In genomic region chr5:78626009-78626571, GRCh38 we compare ENCODE assay signal across 22 cellular contexts. TPM values are rescaled to one million over a fixed set of nuclear protein-coding genes. Genes with fewer than 3 reads are reported as not detected.
DNase-seq lines count a peak whose midpoint lies in the region; ATAC-seq and TF ChIP-seq lines count a peak whose summit lies in the region.
"Had no signal": no experiment of that assay in that cellular context is flagged by ENCODE, and none has a peak within 500 bp of the region (broad histone marks: within the 10 kb centered on the region; RNA-seq: fewer than 3 reads in every experiment).

No MANE protein-coding gene starts in this region.

- H3K27me3 ChIP-seq in mammary epithelial cell (ENCODE audit: insufficient read depth, low read length) = no peaks in the 10 kb centered on the region
- no peaks in the 10 kb centered on the region for H3K27me3 ChIP-seq in endodermal cell (ENCODE audit: control insufficient read depth, insufficient read depth, low read length, poor library complexity, severe bottlenecking)
- H3K27me3 ChIP-seq in thyroid gland = no peaks in the 10 kb centered on the region
- H3K27me3 ChIP-seq: BE2C, brain microvascular endothelial cell, MG63, pancreas had no signal

- peaks cover 92% of the 10 kb centered on the region for H3K79me2 ChIP-seq in mammary epithelial cell (ENCODE audit: insufficient read depth, low read length)

- H3K36me3 ChIP-seq in mammary epithelial cell (ENCODE audit: insufficient read depth, low read length) (peaks cover 13% of the 10 kb centered on the region), endodermal cell (ENCODE audit: control insufficient read depth, insufficient read depth, low read length) (peaks cover 95% of the 10 kb centered on the region), thyroid gland (no peaks in the 10 kb centered on the region)
- H3K36me3 ChIP-seq: BE2C, pancreas had no signal

- no peak for TF ChIP-seq CTCF in MCF 10A (IDR thresholded peaks at IDR 0.05; ENCODE audit: unreplicated experiment)
- TF ChIP-seq CTCF in mammary epithelial cell (conservative IDR thresholded peaks at IDR 0.05 in 1 of 2, IDR thresholded peaks at IDR 0.05 in 1 of 2; ENCODE audit: extremely low read depth in 1 of 2, insufficient read depth in 1 of 2, low read depth in 1 of 2, low read length in 2 of 2) = no peak
- no peak for TF ChIP-seq CTCF in endodermal cell (conservative IDR thresholded peaks at IDR 0.05)
- no peak for TF ChIP-seq CTCF in thyroid gland (IDR thresholded peaks at IDR 0.05)

- no peak overlapping the region for H3K4me3 Mint-ChIP-seq in MCF 10A (ENCODE audit: unreplicated experiment)
- no peak overlapping the region for H3K4me3 Mint-ChIP-seq in endodermal cell
- H3K4me3 Mint-ChIP-seq: activated naive CD4-positive, alpha-beta T cell treated with anti-CD3 and anti-CD28 coated beads, Interleukin-2, amount 50 U/mL, for 24 hours; naive B cell; T-helper 2 cell treated with Interferon-gamma antibody and Interleukin-4, amounts not matched to agents 5 μg/mL and 100 μg/mL, for 36 hours had no signal

- no peaks in the 10 kb centered on the region for H4K20me1 ChIP-seq in mammary epithelial cell (ENCODE audit: insufficient read depth, low read length)

- H3K27ac ChIP-seq in mammary epithelial cell (ENCODE audit: insufficient read depth, low read depth, low read length) (no peak overlapping the region), endodermal cell (ENCODE audit: low read depth, low read length) (no peak overlapping the region), thyroid gland (peak overlapping the region in 1 of 3 donors; percentile 67)
- H3K27ac ChIP-seq: brain microvascular endothelial cell, pancreas, PC-9 had no signal

- no peak overlapping the region for H3K4me2 ChIP-seq in mammary epithelial cell (ENCODE audit: insufficient read depth, low read depth, low read length)
- H3K4me2 ChIP-seq: PC-9, smooth muscle cell had no signal

- H3K9ac ChIP-seq in mammary epithelial cell (ENCODE audit: insufficient read depth, low read length) = no peak overlapping the region
- no peak overlapping the region for H3K9ac ChIP-seq in endodermal cell (ENCODE audit: extremely low read depth, low read length, poor library complexity, severe bottlenecking)

- H3K9me3 Mint-ChIP-seq in MCF 10A (ENCODE audit: unreplicated experiment) (no peaks in the 10 kb centered on the region), endodermal cell (peaks cover 7% of the 10 kb centered on the region)
- H3K9me3 Mint-ChIP-seq: activated naive CD4-positive, alpha-beta T cell treated with anti-CD3 and anti-CD28 coated beads, Interleukin-2, amount 50 U/mL, for 24 hours; T-helper 2 cell treated with Interferon-gamma antibody and Interleukin-4, amounts not matched to agents 5 μg/mL and 100 μg/mL, for 36 hours had no signal

- peaks cover 59% of the 10 kb centered on the region for H3K36me3 Mint-ChIP-seq in MCF 10A (ENCODE audit: insufficient read depth, unreplicated experiment)
- peaks cover 93% of the 10 kb centered on the region for H3K36me3 Mint-ChIP-seq in endodermal cell (ENCODE audit: low read depth)
- H3K36me3 Mint-ChIP-seq: activated naive CD4-positive, alpha-beta T cell treated with anti-CD3 and anti-CD28 coated beads, Interleukin-2, amount 50 U/mL, for 24 hours had no signal

- TF ChIP-seq POLR2A in thyroid gland (IDR thresholded peaks at IDR 0.05) = no peak

- intact Hi-C loops in MCF 10A (cut with micrococcal nuclease) = no loop called here
- intact Hi-C loops in mammary epithelial cell (cut with micrococcal nuclease) = no loop called here
- intact Hi-C loops in thyroid gland (cut with DNase I) = no loop called here

- H3K4me1 ChIP-seq in mammary epithelial cell (ENCODE audit: insufficient read depth, low read length) (peaks cover 3% of the 10 kb centered on the region), endodermal cell (ENCODE audit: control insufficient read depth, insufficient read depth, low read length) (peaks cover 43% of the 10 kb centered on the region), thyroid gland (peaks cover 5 to 26% of the 10 kb centered on the region in 2 donors)

- no peak overlapping the region for H2AFZ ChIP-seq in mammary epithelial cell (ENCODE audit: low read depth, low read length)
- H2AFZ ChIP-seq: PC-9 had no signal

- H3K9me3 ChIP-seq in mammary epithelial cell (replicated peaks; ENCODE audit: insufficient read depth, low read length) = no peaks in the 10 kb centered on the region
- H3K9me3 ChIP-seq in endodermal cell (ENCODE audit: control insufficient read depth, low read length) = peaks cover 16% of the 10 kb centered on the region
- no peaks in the 10 kb centered on the region for H3K9me3 ChIP-seq in thyroid gland
- H3K9me3 ChIP-seq: BE2C, pancreas had no signal

- WGBS in mammary epithelial cell (ENCODE audit: low coverage, missing lambda C conversion rate) = 90% methylated on average over 10 of the region's 10 CpGs
- 94% methylated on average over 10 of the region's 10 CpGs for WGBS in endodermal cell (ENCODE audit: insufficient coverage in 1 of 2, insufficient read length in 1 of 2), 2 experiments
- WGBS in thyroid gland, 2 donors = 23 to 55% methylated on average over 10 of the region's 10 CpGs

- H3K4me3 ChIP-seq in mammary epithelial cell (replicated peaks in 1 of 3; ENCODE audit: insufficient read depth in 1 of 3, low read depth in 2 of 3, low read length in 3 of 3) (no peak overlapping the region), endodermal cell (ENCODE audit: low read length) (no peak overlapping the region), thyroid gland (replicated peaks in 1 of 3) (no peak overlapping the region)
- H3K4me3 ChIP-seq: lung, MG63, pancreas, PC-9, smooth muscle cell had no signal

- H3K4me1 Mint-ChIP-seq in MCF 10A (ENCODE audit: insufficient read depth, unreplicated experiment) (peaks cover 24% of the 10 kb centered on the region), endodermal cell (peaks cover 72% of the 10 kb centered on the region)
- H3K4me1 Mint-ChIP-seq: activated naive CD4-positive, alpha-beta T cell treated with anti-CD3 and anti-CD28 coated beads, Interleukin-2, amount 50 U/mL, for 24 hours had no signal

- POLR2A ChIA-PET in MCF 10A (lab: Yijun Ruan, JAX) = interaction anchor here (0.7 kb wide), 1 partner anchor 684 kb away, joined by 3 read pairs; no protein-coding TSS in a partner anchor

- H3K27me3 Mint-ChIP-seq in MCF 10A (ENCODE audit: insufficient read depth, unreplicated experiment) = no peaks in the 10 kb centered on the region
- no peaks in the 10 kb centered on the region for H3K27me3 Mint-ChIP-seq in endodermal cell (ENCODE audit: insufficient read depth)
- H3K27me3 Mint-ChIP-seq: activated naive CD4-positive, alpha-beta T cell treated with anti-CD3 and anti-CD28 coated beads, Interleukin-2, amount 50 U/mL, for 24 hours; naive B cell had no signal

- H3K27ac Mint-ChIP-seq in MCF 10A (ENCODE audit: low read depth, unreplicated experiment) (peak overlapping the region; percentile 16), endodermal cell (no peak overlapping the region)
- H3K27ac Mint-ChIP-seq: activated naive CD4-positive, alpha-beta T cell treated with anti-CD3 and anti-CD28 coated beads, Interleukin-2, amount 50 U/mL, for 24 hours; T-helper 2 cell treated with Interferon-gamma antibody and Interleukin-4, amounts not matched to agents 5 μg/mL and 100 μg/mL, for 36 hours had no signal

- DNase-seq in MCF 10A (ENCODE audit: unreplicated experiment) (no peak), mammary epithelial cell (no peak), endodermal cell (peak; percentile 26), left lobe of liver (ENCODE audit: low spot score) (no peak), thyroid gland (peak; percentile 77 to 78)
- DNase-seq in central memory CD4-positive, alpha-beta T cell = no peak
- DNase-seq: activated CD4-positive, CD25-positive, alpha-beta regulatory T cell; activated T-cell treated with anti-CD3 and anti-CD28 coated beads, Interleukin-2, amount 50 U/mL, for 48 hours; BE2C; brain microvascular endothelial cell; MG63; naive B cell; NCI-H146; PC-9; stimulated activated CD4-positive, alpha-beta T cell treated with anti-CD3 and anti-CD28 coated beads, Interleukin-4, amount 100 ng/mL, for 24 hours had no signal

- ATAC-seq in left lobe of liver (peak; percentile 31), HG02852 (IDR thresholded peaks at IDR 0.05; ENCODE audit: unreplicated experiment) (no peak), GM18909 (IDR thresholded peaks at IDR 0.05; ENCODE audit: poor library complexity, unreplicated experiment) (no peak)
- ATAC-seq: pancreas had no signal

- BruUV-seq in MCF 10A (replicated peaks; lab: Mats Ljungman, UMichigan) (no TSS peak), mammary epithelial cell (replicated peaks; lab: Mats Ljungman, UMichigan) (no TSS peak)

- CTCF ChIA-PET in MCF 10A (lab: Yijun Ruan, JAX) = interaction anchor here (0.6 to 2.4 kb wide), 5 partner anchors 9 to 524 kb away, joined by 3 to 9 read pairs (median 4); no protein-coding TSS in a partner anchor
- CTCF ChIA-PET in mammary epithelial cell (lab: Charles Lee; ENCODE audit: low non-redundant PET) = no interaction called here

- dilution Hi-C loops in mammary epithelial cell (cut with HindIII; ENCODE audit: low sequenced_read_pairs) = loop anchor here (5.0 kb wide), 2 partner anchors 34 to 69 kb away; no protein-coding TSS in a partner anchor

- in situ Hi-C loops in mammary epithelial cell (cut with MboI; ENCODE audit: low sequenced_read_pairs in 2 of 2) = loop anchor here in 1 of 2 donors (25.0 kb wide), 1 partner anchor 261 kb away; no protein-coding TSS in a partner anchor

RNA-seq across cellular contexts. Expression of gene LHFPL2, which starts 22.5 kb away (rescaled TPM):
- 45.9 and 93.3 TPM in 2 replicates for total RNA-seq in MCF 10A (2022)
- total RNA-seq in mammary epithelial cell = 10 to 100 TPM; 52.5 to 53.5 TPM
- polyA plus RNA-seq in mammary epithelial cell = 11.5 TPM
- polyA minus RNA-seq in mammary epithelial cell = 20.2 TPM
- total RNA-seq in endodermal cell = 100 to 1,000 TPM; 136 to 238 TPM
- polyA plus RNA-seq in endodermal cell (2013, experiment 1 of 2) = 23.7 TPM
- polyA plus RNA-seq in endodermal cell (2013, experiment 2 of 2) = 24.8 TPM
- 2.4 TPM for total RNA-seq in left lobe of liver
- 10 to 100 TPM; 17.6 to 25.7 (median 23.7) TPM for total RNA-seq in thyroid gland

Comparison
In these comparisons a context has a peak if more than half of its experiments do, and no peak if none do; other contexts are left out.
1. DNase-seq: peak in endodermal cell (single experiment) and thyroid gland (2 of 2); none in MCF 10A (single experiment), mammary epithelial cell (single experiment), left lobe of liver (single experiment) and central memory CD4-positive, alpha-beta T cell (single experiment).